ENCODE assay signal across 27 cellular contexts in the genomic region with DNA sequence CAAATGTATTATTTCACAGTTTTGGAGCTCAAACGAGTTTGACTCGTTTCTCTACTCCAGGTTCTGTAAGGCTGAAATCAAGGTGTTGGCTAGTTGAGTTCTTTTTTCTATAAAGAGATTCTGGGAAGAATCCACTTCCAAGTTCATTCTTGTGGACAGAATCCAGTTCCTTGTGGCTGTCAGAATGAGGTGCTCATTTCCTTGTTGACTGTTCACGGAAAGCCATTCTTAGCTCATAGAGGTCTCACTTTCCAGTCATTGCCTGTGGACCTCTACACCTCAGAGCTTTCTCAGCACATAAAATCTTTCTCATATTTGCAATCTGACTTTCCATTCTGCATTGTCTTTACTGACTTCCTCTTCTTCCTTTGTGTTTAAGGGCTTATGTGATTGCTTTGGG.
DNase-seq lines count a peak whose midpoint lies in the region; ATAC-seq, FAIRE-seq and TF ChIP-seq lines count a peak whose summit lies in the region.
"Had no signal": no experiment of that assay in that cellular context is flagged by ENCODE, and none has a peak within 500 bp of the region (broad histone marks: within the 10 kb centered on the region; RNA-seq: fewer than 3 reads in every experiment).

No MANE protein-coding gene starts in this region.

- no peaks in the 10 kb centered on the region for H3K9me3 ChIP-seq in astrocyte (ENCODE audit: insufficient read depth, low read depth, low read length)
- H3K9me3 ChIP-seq: A549 had no signal

- no peak overlapping the region for H3K4me3 ChIP-seq in LNCaP clone FGC (ENCODE audit: low read depth, low read length)
- no peak overlapping the region for H3K4me3 ChIP-seq in astrocyte (ENCODE audit: insufficient read depth, low read depth, low read length)
- no peak overlapping the region for H3K4me3 ChIP-seq in epithelial cell of esophagus (ENCODE audit: low read length)
- H3K4me3 ChIP-seq: A549; BLaER1 treated with 17β-estradiol and CSF1 and Interleukin-3, amounts not matched to agents 10 nM and 100 nM; GM12878 had no signal

- no peaks in the 10 kb centered on the region for H3K36me3 Mint-ChIP-seq in astrocyte (ENCODE audit: low read depth, unreplicated experiment)
- H3K36me3 Mint-ChIP-seq: CD4-positive, alpha-beta memory T cell; CD4-positive, CD25-positive, alpha-beta regulatory T cell; CD8-positive, alpha-beta memory T cell had no signal

- H3K4me1 Mint-ChIP-seq in astrocyte (ENCODE audit: low read depth, unreplicated experiment) = no peaks in the 10 kb centered on the region
- H3K4me1 Mint-ChIP-seq: B cell; CD4-positive, alpha-beta memory T cell; CD4-positive, CD25-positive, alpha-beta regulatory T cell; CD8-positive, alpha-beta memory T cell had no signal

- H2AFZ ChIP-seq in astrocyte (ENCODE audit: low read depth, low read length) = no peak overlapping the region

- H3K4me2 ChIP-seq in astrocyte (ENCODE audit: low read length) = no peak overlapping the region
- H3K4me2 ChIP-seq: A549; BLaER1 treated with 17β-estradiol and CSF1 and Interleukin-3, amounts not matched to agents 10 nM and 100 nM had no signal

- H3K4me3 Mint-ChIP-seq in astrocyte (ENCODE audit: unreplicated experiment) = no peak overlapping the region
- H3K4me3 Mint-ChIP-seq: B cell; CD4-positive, alpha-beta memory T cell; CD4-positive, CD25-positive, alpha-beta regulatory T cell; CD8-positive, alpha-beta memory T cell had no signal

- H4K20me1 ChIP-seq in astrocyte (ENCODE audit: insufficient read depth, low read length) = no peaks in the 10 kb centered on the region
- H4K20me1 ChIP-seq: BLaER1 treated with 17β-estradiol and CSF1 and Interleukin-3, amounts not matched to agents 10 nM and 100 nM had no signal

- H3K27ac ChIP-seq in astrocyte (ENCODE audit: low read depth, low read length) = no peak overlapping the region
- H3K27ac ChIP-seq: 22Rv1; A549; BLaER1 treated with 17β-estradiol and CSF1 and Interleukin-3, amounts not matched to agents 10 nM and 100 nM; C4-2B had no signal

- H3K27me3 ChIP-seq in astrocyte (ENCODE audit: insufficient read depth, low read length) = no peaks in the 10 kb centered on the region
- H3K27me3 ChIP-seq: BLaER1 treated with 17β-estradiol and CSF1 and Interleukin-3, amounts not matched to agents 10 nM and 100 nM had no signal

- TF ChIP-seq CTCF in LNCaP clone FGC (IDR thresholded peaks at IDR 0.05; ENCODE audit: control insufficient read depth, extremely low read depth, insufficient read depth) (no peak), astrocyte (IDR thresholded peaks at IDR 0.05; ENCODE audit: insufficient read depth, low read depth, low read length) (no peak), epithelial cell of esophagus (IDR thresholded peaks at IDR 0.05; ENCODE audit: insufficient read depth, low read depth, low read length, missing control alignments) (no peak)

- H3K79me2 ChIP-seq in astrocyte (ENCODE audit: insufficient read depth, low read length) = no peaks in the 10 kb centered on the region

- ATAC-seq in left colon (peak; percentile 34), GM18519 (IDR thresholded peaks at IDR 0.05; ENCODE audit: low FRiP score, unreplicated experiment) (no peak), GM21360 (IDR thresholded peaks at IDR 0.05; ENCODE audit: unreplicated experiment) (no peak)
- ATAC-seq: A549, GM12878 had no signal

- no peak overlapping the region for H3K27ac Mint-ChIP-seq in astrocyte (ENCODE audit: unreplicated experiment)
- H3K27ac Mint-ChIP-seq: B cell; CD4-positive, alpha-beta memory T cell; CD4-positive, CD25-positive, alpha-beta regulatory T cell; CD8-positive, alpha-beta memory T cell had no signal

- DNase-seq in LNCaP clone FGC (ENCODE audit: low read depth) (peak; percentile 32), astrocyte (ENCODE audit: low read depth) (no peak), epithelial cell of esophagus (ENCODE audit: low read depth) (peak; percentile 52), left colon (no peak), NCI-H526 treated with DMSO at 0.1 percent for 48 hours (lab: John Stamatoyannopoulos, UW) (no peak), medulla oblongata (ENCODE audit: extremely low spot score) (no peak)
- DNase-seq: AML-193; CD4-positive, alpha-beta memory T cell; CD4-positive, CD25-positive, alpha-beta regulatory T cell; CD8-positive, alpha-beta memory T cell; COR-L47; DMS 273 treated with DMSO at 0.1 percent for 48 hours; DMS153; DMS53; DMS79; DND-41; EL; GDM1 had no signal

- peaks cover 6% of the 10 kb centered on the region for H3K9me3 Mint-ChIP-seq in astrocyte (ENCODE audit: unreplicated experiment)

- intact Hi-C loops in left colon (cut with DNase I, micrococcal nuclease) = no loop called here

- no peaks in the 10 kb centered on the region for H3K4me1 ChIP-seq in astrocyte (ENCODE audit: insufficient read depth, low read length)
- H3K4me1 ChIP-seq: A549 had no signal

- peak; percentile 54 for FAIRE-seq in astrocyte (lab: Jason Lieb, UNC)
- FAIRE-seq: A549, GM12878, GM12892 had no signal

- no peak overlapping the region for H3K9ac ChIP-seq in astrocyte (ENCODE audit: low read length)
- H3K9ac ChIP-seq: BLaER1 treated with 17β-estradiol and CSF1 and Interleukin-3, amounts not matched to agents 10 nM and 100 nM had no signal

- no peaks in the 10 kb centered on the region for H3K27me3 Mint-ChIP-seq in astrocyte (ENCODE audit: low read depth, unreplicated experiment)
- H3K27me3 Mint-ChIP-seq: CD4-positive, alpha-beta memory T cell; CD4-positive, CD25-positive, alpha-beta regulatory T cell; CD8-positive, alpha-beta memory T cell had no signal

- H3K36me3 ChIP-seq in astrocyte (ENCODE audit: insufficient read depth, low read length) = no peaks in the 10 kb centered on the region
- H3K36me3 ChIP-seq: BLaER1 treated with 17β-estradiol and CSF1 and Interleukin-3, amounts not matched to agents 10 nM and 100 nM had no signal

Comparison
In these comparisons a context has a peak if more than half of its experiments do, and no peak if none do; other contexts are left out.
1. DNase-seq: peak in LNCaP clone FGC (single experiment) and epithelial cell of esophagus (single experiment); none in astrocyte (single experiment), left colon (0 of 2), NCI-H526 treated with DMSO at 0.1 percent for 48 hours (single experiment) and medulla oblongata (single experiment).